ENCODE assay signal across 20 cellular contexts in genomic region chr12:367972-368371, GRCh38. TPM values are rescaled to one million over a fixed set of nuclear protein-coding genes. Genes with fewer than 3 reads are reported as not detected.
DNase-seq lines count a peak whose midpoint lies in the region; ATAC-seq, FAIRE-seq and TF ChIP-seq lines count a peak whose summit lies in the region.
"Had no signal": no experiment of that assay in that cellular context is flagged by ENCODE, and none has a peak within 500 bp of the region (broad histone marks: within the 10 kb centered on the region; RNA-seq: fewer than 3 reads in every experiment).

No MANE protein-coding gene starts in this region.

- H3K56ac ChIP-seq in IMR-90 (ENCODE audit: extremely low read depth, insufficient read depth, low read length): no peak overlapping the region

- 98% methylated on average over 1 of the region's 1 CpG for WGBS in HepG2 (ENCODE audit: low lambda C conversion rate)
- 93% methylated on average over 1 of the region's 1 CpG for WGBS in right lobe of liver (ENCODE audit: insufficient coverage, low coverage, low lambda C conversion rate, missing lambda C conversion rate)
- no CpG with 5 or more reads among the region's 1 CpG for WGBS in IMR-90 (ENCODE audit: extremely low coverage in 2 of 2, insufficient read length in 1 of 2), 2 experiments
- WGBS in K562 (ENCODE audit: insufficient coverage, low coverage, missing lambda C conversion rate): 89% methylated on average over 1 of the region's 1 CpG
- 86 to 97% (median 93%) methylated on average over 1 of the region's 1 CpG for WGBS in small intestine, 3 donors

- BruUV-seq in HepG2 (replicated peaks; lab: Mats Ljungman, UMichigan): no TSS peak
- BruUV-seq in IMR-90 (replicated peaks; lab: Mats Ljungman, UMichigan): no TSS peak
- no TSS peak for BruUV-seq in K562 (replicated peaks; lab: Mats Ljungman, UMichigan)

- H2BK5ac ChIP-seq in IMR-90 (ENCODE audit: low read depth, low read length, poor library complexity, severe bottlenecking): no peak overlapping the region

- in situ Hi-C loops in HepG2 (cut with HindIII; ENCODE audit: extremely low pct_ligation_motif_present, low pct_unique_long_range_greater_than_20kb): no loop called here
- in situ Hi-C loops in IMR-90 (cut with MboI; ENCODE audit: low sequenced_read_pairs): no loop called here
- in situ Hi-C loops in K562 (cut with MboI): no loop called here

- no peak overlapping the region for H4K8ac ChIP-seq in IMR-90 (ENCODE audit: low read depth in 2 of 2, low read length in 2 of 2)

- CTCF ChIA-PET in HepG2 (lab: Yijun Ruan, JAX; ENCODE audit: low intra/inter-chr PET ratio, low total read pairs): no interaction called here
- CTCF ChIA-PET in IMR-90 (lab: Yijun Ruan, JAX): no interaction called here
- CTCF ChIA-PET in K562 (lab: Yijun Ruan, JAX; ENCODE audit: low intra/inter-chr PET ratio): no interaction called here

- no peak overlapping the region for H3K4ac ChIP-seq in IMR-90 (ENCODE audit: low read depth, low read length)

- H3K4me3 ChIP-seq in HepG2 (replicated peaks in 1 of 3; ENCODE audit: insufficient read depth in 1 of 3, low read depth in 2 of 3, low read length in 3 of 3): no peak overlapping the region
- H3K4me3 ChIP-seq in right lobe of liver: no peak overlapping the region
- H3K4me3 ChIP-seq in IMR-90 (ENCODE audit: insufficient read depth, low read depth, low read length): no peak overlapping the region
- H3K4me3 ChIP-seq in K562: no peak overlapping the region
- H3K4me3 ChIP-seq in small intestine (ENCODE audit: low read depth in 1 of 2, low read length in 2 of 2): no peak overlapping the region
- H3K4me3 ChIP-seq: BLaER1, HAP-1 had no signal

- no peak overlapping the region for H2AK5ac ChIP-seq in IMR-90 (ENCODE audit: low read depth, low read length)

- H3K36me3 ChIP-seq in HepG2 (replicated peaks in 1 of 2; ENCODE audit: control insufficient read depth in 1 of 2, insufficient read depth in 2 of 2, low read length in 2 of 2) (peaks cover 12 to 56% of the 10 kb centered on the region in 2 experiments), right lobe of liver (peaks cover 0 to 54% (median 22%) of the 10 kb centered on the region in 4 donors), IMR-90 (ENCODE audit: control insufficient read depth, insufficient read depth, low read length) (peaks cover 33% of the 10 kb centered on the region), K562 (ENCODE audit: control insufficient read depth, insufficient read depth, low read length) (peaks cover 37% of the 10 kb centered on the region; the same call in 1 of the 3 replicates), small intestine (ENCODE audit: control insufficient read depth in 2 of 2, insufficient read depth in 2 of 2, low read length in 2 of 2) (peaks cover 7 to 21% of the 10 kb centered on the region in 2 donors)

- ATAC-seq in HepG2 (no peak), right lobe of liver (no peak), IMR-90 (ENCODE audit: low read depth) (no peak), K562 (no peak), HG02981 (IDR thresholded peaks at IDR 0.05; ENCODE audit: unreplicated experiment) (no peak)
- ATAC-seq: CD8-positive, alpha-beta T cell had no signal

- no peak overlapping the region for H2AK9ac ChIP-seq in IMR-90 (replicated peaks; ENCODE audit: low read depth, low read length, poor library complexity)

- TF ChIP-seq EP300 in HepG2 (IDR thresholded peaks at IDR 0.05; ENCODE audit: low read depth in 2 of 2, low read length in 2 of 2) (no peak), HepG2 (CRISPR knock-in tag; IDR thresholded peaks at IDR 0.05; ENCODE audit: borderline replicate concordance) (no peak), K562 (IDR thresholded peaks at IDR 0.05; ENCODE audit: low read length) (no peak)

- H3K79me2 ChIP-seq in HepG2 (ENCODE audit: insufficient read depth, low read length): no peaks in the 10 kb centered on the region
- H3K79me2 ChIP-seq in K562 (ENCODE audit: control insufficient read depth, insufficient read depth, low read length): no peaks in the 10 kb centered on the region; the same call in 2 of the 3 replicates

- H3K14ac ChIP-seq in IMR-90 (replicated peaks; ENCODE audit: low read depth, low read length): no peak overlapping the region

- H3K18ac ChIP-seq in IMR-90 (ENCODE audit: low read depth, low read length): no peak overlapping the region

- H3K9ac ChIP-seq in HepG2 (ENCODE audit: insufficient read depth, low read depth, low read length): no peak overlapping the region
- no peak overlapping the region for H3K9ac ChIP-seq in IMR-90 (ENCODE audit: low read depth, low read length)
- no peak overlapping the region for H3K9ac ChIP-seq in K562 (ENCODE audit: insufficient read depth in 1 of 2, low read depth in 2 of 2, low read length in 2 of 2)
- H3K9ac ChIP-seq: BLaER1 had no signal

- DNase-seq in HepG2 (ENCODE audit: low spot score) (no peak), right lobe of liver (no peak), IMR-90 (no peak), K562 (ENCODE audit: extremely low read depth in 1 of 4, low spot score in 3 of 4) (no peak), small intestine (no peak), NCI-H1436 (lab: John Stamatoyannopoulos, UW) (no peak)
- DNase-seq: Caco-2; CD4-positive, CD25-positive, alpha-beta regulatory T cell; CD8-positive, alpha-beta T cell; DMS153; DND-41; GOT3; HFFc6 had no signal

- H4K5ac ChIP-seq in IMR-90 (ENCODE audit: low read depth, low read length): no peak overlapping the region

- H3K23ac ChIP-seq in IMR-90 (ENCODE audit: low read depth, low read length): no peak overlapping the region

- TF ChIP-seq CTCF in HepG2 (CRISPR knock-in tag; IDR thresholded peaks at IDR 0.05) (no peak), right lobe of liver (IDR thresholded peaks at IDR 0.05) (no peak), IMR-90 (conservative IDR thresholded peaks at IDR 0.05; ENCODE audit: low read depth, low read length) (no peak), K562 (IDR thresholded peaks at IDR 0.05 in 2 of 3, conservative IDR thresholded peaks at IDR 0.05 in 1 of 3; ENCODE audit: insufficient read depth in 2 of 3, low read depth in 1 of 3, low read length in 3 of 3) (no peak)

- H3K9me3 ChIP-seq in HepG2 (ENCODE audit: low read length) (peaks cover 5% of the 10 kb centered on the region; the same call in 1 of the 2 replicates), right lobe of liver (no peaks in the 10 kb centered on the region), IMR-90 (ENCODE audit: control insufficient read depth, insufficient read depth, low read length) (peaks cover 6% of the 10 kb centered on the region), K562 (replicated peaks; ENCODE audit: control insufficient read depth, insufficient read depth, low read depth, low read length) (no peaks in the 10 kb centered on the region), small intestine (ENCODE audit: control insufficient read depth, low read depth) (no peaks in the 10 kb centered on the region)

- POLR2A ChIA-PET in HepG2 (lab: Yijun Ruan, JAX): no interaction called here
- POLR2A ChIA-PET in IMR-90 (lab: Charles Lee; ENCODE audit: unreplicated experiment): no interaction called here
- POLR2A ChIA-PET in K562 (lab: Yijun Ruan, JAX): interaction anchor here (0.6 kb wide), 1 partner anchor 89 kb away, joined by 5 read pairs; no protein-coding TSS in a partner anchor

- dilution Hi-C loops in IMR-90 (cut with HindIII; ENCODE audit: low sequenced_read_pairs, unreplicated experiment): no loop called here

- H3K27ac ChIP-seq in HepG2 (ENCODE audit: extremely low read length, insufficient read depth, low read length) (no peak overlapping the region), right lobe of liver (no peak overlapping the region), IMR-90 (ENCODE audit: insufficient read depth, low read length) (no peak overlapping the region), K562 (ENCODE audit: extremely low read depth, low read depth, low read length) (no peak overlapping the region), small intestine (ENCODE audit: low read depth in 1 of 2, low read length in 1 of 2) (no peak overlapping the region)
- H3K27ac ChIP-seq: BLaER1, C4-2B had no signal

- TF ChIP-seq RAD21 in HepG2 (CRISPR knock-in tag; IDR thresholded peaks at IDR 0.05) (no peak), IMR-90 (IDR thresholded peaks at IDR 0.05; ENCODE audit: low read length) (no peak), K562 (CRISPR knock-in tag; conservative IDR thresholded peaks at IDR 0.05 in 1 of 2, IDR thresholded peaks at IDR 0.05 in 1 of 2) (no peak)

- H3K4me1 ChIP-seq in HepG2 (ENCODE audit: insufficient read depth, low read length): no peaks in the 10 kb centered on the region
- no peaks in the 10 kb centered on the region for H3K4me1 ChIP-seq in right lobe of liver
- H3K4me1 ChIP-seq in IMR-90 (ENCODE audit: control insufficient read depth, insufficient read depth, low read length): no peaks in the 10 kb centered on the region
- H3K4me1 ChIP-seq in K562 (replicated peaks in 1 of 2; ENCODE audit: control insufficient read depth in 2 of 2, insufficient read depth in 2 of 2, low read length in 2 of 2): no peaks in the 10 kb centered on the region
- H3K4me1 ChIP-seq in small intestine (ENCODE audit: control insufficient read depth in 2 of 2, insufficient read depth in 1 of 2, low read depth in 1 of 2, low read length in 1 of 2): no peaks in the 10 kb centered on the region
- H3K4me1 ChIP-seq: BLaER1, Caco-2, HAP-1 had no signal

- H4K20me1 ChIP-seq in HepG2 (ENCODE audit: insufficient read depth, low read length) (no peaks in the 10 kb centered on the region), IMR-90 (ENCODE audit: insufficient read depth, low read length) (no peaks in the 10 kb centered on the region; the same call in 1 of the 2 replicates), K562 (replicated peaks; ENCODE audit: control insufficient read depth, insufficient read depth, low read length) (no peaks in the 10 kb centered on the region)

- H3K9me1 ChIP-seq in IMR-90 (ENCODE audit: insufficient read depth, low read length): no peaks in the 10 kb centered on the region
- no peaks in the 10 kb centered on the region for H3K9me1 ChIP-seq in K562 (ENCODE audit: control insufficient read depth, insufficient read depth, low read length)

- TF ChIP-seq POLR2A in HepG2 (IDR thresholded peaks at IDR 0.05; ENCODE audit: insufficient read depth in 1 of 2, low read depth in 2 of 2, low read length in 2 of 2) (no peak), right lobe of liver (IDR thresholded peaks at IDR 0.05) (no peak), IMR-90 (IDR thresholded peaks at IDR 0.05; ENCODE audit: low read depth, low read length) (no peak), K562 (conservative IDR thresholded peaks at IDR 0.05) (no peak)

- FAIRE-seq in HepG2 (lab: Jason Lieb, UNC) (no peak), K562 (lab: Jason Lieb, UNC) (no peak), small intestine (lab: Jason Lieb, UNC) (peak; percentile 19)
- FAIRE-seq: G401.6, GM12892, H54 had no signal

- intact Hi-C loops in HepG2 (cut with micrococcal nuclease; ENCODE audit: unreplicated experiment) (no loop called here), right lobe of liver (cut with DNase I) (no loop called here), IMR-90 (cut with micrococcal nuclease) (loop anchor here (2.0 kb wide), 1 partner anchor 43 kb away; no protein-coding TSS in a partner anchor), K562 (cut with micrococcal nuclease) (no loop called here)

- H2BK120ac ChIP-seq in IMR-90 (ENCODE audit: low read depth, low read length): no peak overlapping the region

- no peak overlapping the region for H4K91ac ChIP-seq in IMR-90 (ENCODE audit: insufficient read depth, low read depth, low read length)

- peaks cover 2 to 15% of the 10 kb centered on the region in 2 experiments; a peak in 3 of 4 replicates for H3K79me1 ChIP-seq in IMR-90 (ENCODE audit: low read depth in 1 of 2, low read length in 2 of 2)

- H3K27me3 ChIP-seq in HepG2 (ENCODE audit: control insufficient read depth in 1 of 2, insufficient read depth in 2 of 2, low read length in 2 of 2) (no peaks in the 10 kb centered on the region), right lobe of liver (no peaks in the 10 kb centered on the region), IMR-90 (ENCODE audit: control insufficient read depth, insufficient read depth, low read length) (no peaks in the 10 kb centered on the region), K562 (ENCODE audit: control insufficient read depth in 2 of 2, insufficient read depth in 2 of 2, low read length in 2 of 2) (no peaks in the 10 kb centered on the region), small intestine (ENCODE audit: control insufficient read depth in 2 of 2, insufficient read depth in 2 of 2, low read length in 2 of 2) (no peaks in the 10 kb centered on the region)
- H3K27me3 ChIP-seq: BLaER1 had no signal

- no peak overlapping the region for H2BK20ac ChIP-seq in IMR-90 (ENCODE audit: low read depth, low read length)

- H3K4me2 ChIP-seq in HepG2 (ENCODE audit: low read depth, low read length) (no peak overlapping the region), IMR-90 (ENCODE audit: low read depth, low read length) (no peak overlapping the region), K562 (ENCODE audit: insufficient read depth, low read length) (no peak overlapping the region)
- H3K4me2 ChIP-seq: BLaER1 had no signal

- no peak overlapping the region for H2BK15ac ChIP-seq in IMR-90 (ENCODE audit: low read depth, low read length)

- H2AFZ ChIP-seq in HepG2 (ENCODE audit: low read length) (no peak overlapping the region), IMR-90 (replicated peaks; ENCODE audit: low read length, poor library complexity) (no peak overlapping the region), K562 (ENCODE audit: low read depth, low read length) (no peak overlapping the region)

RNA-seq across cellular contexts. Expression of gene KDM5A, which starts 21.1 kb away (rescaled TPM):
- 29.2 and 40.5 TPM in 2 replicates for total RNA-seq in HepG2 (2016; rRNA removed; fragmentation: Illumina TruSeq; extraction: Trizol)
- total RNA-seq in HepG2 (2016; cell fraction: cytosol; rRNA removed; fragmentation: Illumina TruSeq; extraction: Trizol; ENCODE audit: low read depth): 2.5 and 3.5 TPM in 2 replicates
- total RNA-seq in HepG2 (2016; cell fraction: insoluble cytoplasmic fraction; rRNA removed; fragmentation: Illumina TruSeq; extraction: Trizol): 26.7 and 38.0 TPM in 2 replicates
- total RNA-seq in HepG2 (2016; cell fraction: membrane; rRNA removed; fragmentation: Illumina TruSeq; extraction: Trizol): 6.3 and 7.7 TPM in 2 replicates
- total RNA-seq in HepG2 (2016; cell fraction: nucleus; rRNA removed; fragmentation: Illumina TruSeq; extraction: Trizol): 47.7 and 56.6 TPM in 2 replicates
- 9.7 and 12.0 TPM in 2 replicates for polyA plus RNA-seq in HepG2 (2011; rRNA removed)
- polyA plus RNA-seq in HepG2 (2011; cell fraction: cytosol; rRNA removed): 9.2 TPM in 2 replicates
- polyA plus RNA-seq in HepG2 (2011; cell fraction: nucleus; rRNA removed): 18.1 and 19.0 TPM in 2 replicates
- 13.1 and 16.1 TPM in 2 replicates for polyA plus RNA-seq in HepG2 (2012)
- 0.46 and 0.58 TPM in 2 replicates for polyA plus RNA-seq in HepG2 (2016; cell fraction: cytosol; fragmentation: Illumina TruSeq; extraction: Trizol; ENCODE audit: low read depth)
- 12.9 and 13.0 TPM in 2 replicates for polyA plus RNA-seq in HepG2 (2016; cell fraction: insoluble cytoplasmic fraction; fragmentation: Illumina TruSeq; extraction: Trizol; ENCODE audit: low read depth)
- 1.2 TPM in 2 replicates for polyA plus RNA-seq in HepG2 (2016; cell fraction: membrane; fragmentation: Illumina TruSeq; extraction: Trizol; ENCODE audit: low read depth)
- polyA plus RNA-seq in HepG2 (2016; cell fraction: nucleus; fragmentation: Illumina TruSeq; extraction: Trizol; ENCODE audit: insufficient read depth, low read depth): 13.5 and 17.6 TPM in 2 replicates
- 83.3 and 105 TPM in 2 replicates for polyA minus RNA-seq in HepG2 (2011; rRNA and poly(A)+ RNA removed; ENCODE audit: low replicate concordance)
- polyA minus RNA-seq in HepG2 (2011; cell fraction: cytosol; rRNA and poly(A)+ RNA removed): 32.5 and 47.4 TPM in 2 replicates
- 138 and 173 TPM in 2 replicates for polyA minus RNA-seq in HepG2 (2011; cell fraction: nucleus; rRNA and poly(A)+ RNA removed)
- 10 to 100 TPM; 10.8 to 31.0 (median 27.9) TPM for total RNA-seq in right lobe of liver
- 66.7 and 95.9 TPM in 2 replicates for total RNA-seq in IMR-90 (2012; rRNA removed)
- 7.3 and 7.9 TPM in 2 replicates for polyA plus RNA-seq in IMR-90 (2012; rRNA removed)
- polyA plus RNA-seq in IMR-90 (2012; cell fraction: cytosol; rRNA removed): 3.3 and 3.7 TPM in 2 replicates
- 5.2 and 18.2 TPM in 2 replicates for polyA plus RNA-seq in IMR-90 (2012; cell fraction: nucleus; rRNA removed; ENCODE audit: low replicate concordance)
- total RNA-seq in K562 (2011; cell fraction: chromatin; rRNA removed; ENCODE audit: low replicate concordance): 51.3 and 94.3 TPM in 2 replicates
- total RNA-seq in K562 (2011; cell fraction: nucleolus; rRNA removed): 27.3 and 35.1 TPM in 2 replicates
- 41.6 and 54.0 TPM in 2 replicates for total RNA-seq in K562 (2011; cell fraction: nucleoplasm; rRNA removed)
- total RNA-seq in K562 (2014; rRNA removed): 12.5 and 18.2 TPM in 2 replicates
- total RNA-seq in K562 (2014; rRNA removed; fragmentation: Illumina TruSeq; extraction: Trizol): 21.3 and 24.5 TPM in 2 replicates
- 19.6 and 22.7 TPM in 2 replicates for total RNA-seq in K562 (2015; rRNA removed; fragmentation: Illumina TruSeq; extraction: Trizol)
- 30.5 and 35.1 TPM in 2 replicates for total RNA-seq in K562 (2021)
- 12.1 and 13.1 TPM in 2 replicates for polyA plus RNA-seq in K562 (2011; rRNA removed)
- polyA plus RNA-seq in K562 (2011; cell fraction: cytosol; rRNA removed): 8.8 and 9.6 TPM in 2 replicates
- 18.2 and 19.0 TPM in 2 replicates for polyA plus RNA-seq in K562 (2011; cell fraction: nucleus; rRNA removed)
- polyA plus RNA-seq in K562 (2012): 10.6 and 13.8 TPM in 2 replicates
- polyA plus RNA-seq in K562 (2014; fragmentation: Illumina TruSeq; extraction: Trizol): 10.8 and 11.2 TPM in 2 replicates
- 1 to 10 TPM; 5.5 to 6.0 TPM for polyA plus RNA-seq in K562 (2014; fragmentation: Nextera tagmentation; extraction: Ambion mirVana)
- 4.7 and 7.2 TPM in 2 replicates for polyA plus RNA-seq in K562 (2014; rRNA removed)
- polyA minus RNA-seq in K562 (2011; rRNA and poly(A)+ RNA removed): 90.1 and 92.6 TPM in 2 replicates
- 26.8 and 38.8 TPM in 2 replicates for polyA minus RNA-seq in K562 (2011; cell fraction: cytosol; rRNA and poly(A)+ RNA removed)
- 34.2 and 58.9 TPM in 2 replicates for polyA minus RNA-seq in K562 (2011; cell fraction: nucleus; rRNA and poly(A)+ RNA removed)
- 1 to 10 TPM; 4.1 to 8.3 (median 7.8) TPM for polyA plus RNA-seq in small intestine

RNA-seq across cellular contexts. Expression of gene CCDC77, which starts 33.5 kb away (rescaled TPM):
- total RNA-seq in HepG2 (2016; rRNA removed; fragmentation: Illumina TruSeq; extraction: Trizol) (16.4 and 21.3 TPM in 2 replicates), right lobe of liver (1 to 10 TPM; 1.9 to 3.8 (median 2.1) TPM), IMR-90 (2012; rRNA removed) (6.6 and 9.4 TPM in 2 replicates), K562 (2014; rRNA removed) (15.8 and 21.6 TPM in 2 replicates), K562 (2014; rRNA removed; fragmentation: Illumina TruSeq; extraction: Trizol) (26.5 and 27.8 TPM in 2 replicates), K562 (2015; rRNA removed; fragmentation: Illumina TruSeq; extraction: Trizol) (21.0 and 22.2 TPM in 2 replicates), K562 (2021) (10.5 and 11.9 TPM in 2 replicates)
- 20.6 TPM in 2 replicates for total RNA-seq in HepG2 (2016; cell fraction: cytosol; rRNA removed; fragmentation: Illumina TruSeq; extraction: Trizol; ENCODE audit: low read depth)
- 17.1 and 22.0 TPM in 2 replicates for total RNA-seq in HepG2 (2016; cell fraction: insoluble cytoplasmic fraction; rRNA removed; fragmentation: Illumina TruSeq; extraction: Trizol)
- 6.1 and 7.1 TPM in 2 replicates for total RNA-seq in HepG2 (2016; cell fraction: membrane; rRNA removed; fragmentation: Illumina TruSeq; extraction: Trizol)
- total RNA-seq in HepG2 (2016; cell fraction: nucleus; rRNA removed; fragmentation: Illumina TruSeq; extraction: Trizol): 15.5 and 18.4 TPM in 2 replicates
- polyA plus RNA-seq in HepG2 (2011; rRNA removed) (4.3 and 6.4 TPM in 2 replicates), IMR-90 (2012; rRNA removed) (7.2 TPM in 2 replicates), K562 (2011; rRNA removed) (16.1 and 16.3 TPM in 2 replicates), K562 (2014; fragmentation: Illumina TruSeq; extraction: Trizol) (21.2 and 21.8 TPM in 2 replicates), K562 (2014; fragmentation: Nextera tagmentation; extraction: Ambion mirVana) (10 to 100 TPM; 11.8 to 17.8 TPM), K562 (2014; rRNA removed) (14.8 and 26.4 TPM in 2 replicates), small intestine (1 to 10 TPM; 3.2 to 5.2 (median 3.4) TPM)
- polyA plus RNA-seq in HepG2 (2011; cell fraction: cytosol; rRNA removed): 2.5 and 2.8 TPM in 2 replicates
- 5.0 and 5.3 TPM in 2 replicates for polyA plus RNA-seq in HepG2 (2011; cell fraction: nucleus; rRNA removed)
- 4.3 and 7.4 TPM in 2 replicates for polyA plus RNA-seq in HepG2 (2012)
- polyA plus RNA-seq in HepG2 (2016; cell fraction: cytosol; fragmentation: Illumina TruSeq; extraction: Trizol; ENCODE audit: low read depth): 0.87 and 1.6 TPM in 2 replicates
- 17.3 and 17.7 TPM in 2 replicates for polyA plus RNA-seq in HepG2 (2016; cell fraction: insoluble cytoplasmic fraction; fragmentation: Illumina TruSeq; extraction: Trizol; ENCODE audit: low read depth)
- 2.8 and 3.1 TPM in 2 replicates for polyA plus RNA-seq in HepG2 (2016; cell fraction: membrane; fragmentation: Illumina TruSeq; extraction: Trizol; ENCODE audit: low read depth)
- 21.1 TPM in 2 replicates for polyA plus RNA-seq in HepG2 (2016; cell fraction: nucleus; fragmentation: Illumina TruSeq; extraction: Trizol; ENCODE audit: insufficient read depth, low read depth)
- polyA minus RNA-seq in HepG2 (2011; rRNA and poly(A)+ RNA removed; ENCODE audit: low replicate concordance): 6.3 and 28.2 TPM in 2 replicates
- polyA minus RNA-seq in HepG2 (2011; cell fraction: cytosol; rRNA and poly(A)+ RNA removed): 3.7 and 4.2 TPM in 2 replicates
- 10.6 and 11.7 TPM in 2 replicates for polyA minus RNA-seq in HepG2 (2011; cell fraction: nucleus; rRNA and poly(A)+ RNA removed)
- polyA plus RNA-seq in IMR-90 (2012; cell fraction: cytosol; rRNA removed): 1.0 and 1.1 TPM in 2 replicates
- 0.72 and 5.8 TPM in 2 replicates for polyA plus RNA-seq in IMR-90 (2012; cell fraction: nucleus; rRNA removed; ENCODE audit: low replicate concordance)
- total RNA-seq in K562 (2011; cell fraction: chromatin; rRNA removed; ENCODE audit: low replicate concordance): 31.2 and 51.0 TPM in 2 replicates
- total RNA-seq in K562 (2011; cell fraction: nucleolus; rRNA removed): 13.5 and 18.4 TPM in 2 replicates
- 18.8 and 20.5 TPM in 2 replicates for total RNA-seq in K562 (2011; cell fraction: nucleoplasm; rRNA removed)
- 3.0 and 5.9 TPM in 2 replicates for polyA plus RNA-seq in K562 (2011; cell fraction: cytosol; rRNA removed)
- polyA plus RNA-seq in K562 (2011; cell fraction: nucleus; rRNA removed): 11.5 and 14.2 TPM in 2 replicates
- 9.5 and 10.3 TPM in 2 replicates for polyA plus RNA-seq in K562 (2012)
- polyA minus RNA-seq in K562 (2011; rRNA and poly(A)+ RNA removed): 16.5 and 25.1 TPM in 2 replicates
- 5.0 and 10.1 TPM in 2 replicates for polyA minus RNA-seq in K562 (2011; cell fraction: cytosol; rRNA and poly(A)+ RNA removed)
- polyA minus RNA-seq in K562 (2011; cell fraction: nucleus; rRNA and poly(A)+ RNA removed): 6.5 and 13.8 TPM in 2 replicates

Comparison
In these comparisons a context has a peak if more than half of its experiments do, and no peak if none do; other contexts are left out.
1. Of the 241 proteins assayed by ChIP-seq in both HepG2 and K562: peak only in HepG2: MAFF and MAFK; only in K562: none; in both: none; in neither: 239.